ENCODE assay signal across 28 cellular contexts in the genomic region with DNA sequence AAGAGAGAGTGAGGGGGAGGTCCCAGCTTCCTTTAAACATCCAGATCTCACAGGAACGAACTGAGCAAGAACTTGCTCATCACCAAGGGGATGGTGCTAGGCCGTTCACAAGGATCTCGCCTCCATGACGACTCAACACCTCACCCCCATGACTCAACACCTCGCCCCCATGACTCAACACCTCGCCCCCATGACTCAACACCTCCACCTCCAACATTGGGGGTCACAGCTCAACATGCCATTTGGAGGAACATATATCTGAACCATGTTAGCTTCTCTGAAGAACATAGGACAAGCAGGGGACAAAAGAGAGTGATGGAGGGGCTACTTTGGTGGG.
DNase-seq lines count a peak whose midpoint lies in the region; FAIRE-seq and TF ChIP-seq lines count a peak whose summit lies in the region.
"Had no signal": no experiment of that assay in that cellular context is flagged by ENCODE, and none has a peak within 500 bp of the region (broad histone marks: within the 10 kb centered on the region; RNA-seq: fewer than 3 reads in every experiment).

No MANE protein-coding gene starts in this region.

- H3K4me3 ChIP-seq in bronchial epithelial cell (ENCODE audit: low read depth, low read length), result no peak overlapping the region
- H3K4me3 ChIP-seq: BLaER1 treated with 17β-estradiol and CSF1 and Interleukin-3, amounts not matched to agents 10 nM and 100 nM; cardiac muscle cell; colonic mucosa; right lobe of liver had no signal

- DNase-seq in A172 (ENCODE audit: low spot score), result peak; percentile 48
- DNase-seq in EL, result peak; percentile 3
- DNase-seq in M059J (ENCODE audit: low read depth), result peak; percentile 34
- DNase-seq in bronchial epithelial cell (ENCODE audit: low read depth), result peak; percentile 35
- DNase-seq in nephron progenitor cell, result no peak
- DNase-seq in NCI-H748 (lab: John Stamatoyannopoulos, UW; ENCODE audit: unreplicated experiment), result no peak
- DNase-seq in GM19240 (ENCODE audit: insufficient read length, low spot score), result no peak
- DNase-seq in dermis blood vessel endothelial cell, result no peak
- DNase-seq: activated CD4-positive, alpha-beta T cell treated with anti-CD3 and anti-CD28 coated beads for 4 hours; aorta; colonic mucosa; COR-L47; effector memory CD4-positive, alpha-beta T cell; foreskin melanocyte; left colon; NCI-H1105 treated with DMSO at 0.1 percent for 48 hours; NCI-H1930; NCI-H526 treated with DMSO at 0.1 percent for 48 hours; right lobe of liver; stimulated activated CD4-positive, alpha-beta T cell treated with anti-CD3 and anti-CD28 coated beads, Interleukin-4, amount 100 ng/mL, for 24 hours had no signal

- H3K4me1 Mint-ChIP-seq in nephron progenitor cell, result peaks cover 44% of the 10 kb centered on the region
- H3K4me1 Mint-ChIP-seq: stimulated activated memory B cell treated with anti-CD40 and anti-IgM and Interleukin-4, amounts not matched to agents 10 μg/mL and 1 μg/mL and 100 μg/mL, for 72 hours had no signal

- no peaks in the 10 kb centered on the region for H3K36me3 Mint-ChIP-seq in nephron progenitor cell (ENCODE audit: low read depth)
- H3K36me3 Mint-ChIP-seq: stimulated activated memory B cell treated with anti-CD40 and anti-IgM and Interleukin-4, amounts not matched to agents 10 μg/mL and 1 μg/mL and 100 μg/mL, for 72 hours had no signal

- H3K9me3 Mint-ChIP-seq in nephron progenitor cell, result peaks cover 20% of the 10 kb centered on the region

- H3K4me3 Mint-ChIP-seq in nephron progenitor cell, result no peak overlapping the region
- H3K4me3 Mint-ChIP-seq: stimulated activated memory B cell treated with anti-CD40 and anti-IgM and Interleukin-4, amounts not matched to agents 10 μg/mL and 1 μg/mL and 100 μg/mL, for 72 hours; T-helper 2 cell treated with Interferon-gamma antibody and Interleukin-4, amounts not matched to agents 5 μg/mL and 100 μg/mL, for 36 hours had no signal

- no peak for TF ChIP-seq CTCF in bronchial epithelial cell (IDR thresholded peaks at IDR 0.05; ENCODE audit: insufficient read depth, low read length, severe bottlenecking)
- no peak for TF ChIP-seq CTCF in nephron progenitor cell (IDR thresholded peaks at IDR 0.05)

- H3K36me3 ChIP-seq in bronchial epithelial cell (ENCODE audit: control insufficient read depth, insufficient read depth, low read length), result no peaks in the 10 kb centered on the region
- H3K36me3 ChIP-seq: BLaER1 treated with 17β-estradiol and CSF1 and Interleukin-3, amounts not matched to agents 10 nM and 100 nM; cardiac muscle cell; colonic mucosa; neutrophil; right lobe of liver had no signal

- H3K27me3 ChIP-seq in bronchial epithelial cell (ENCODE audit: control insufficient read depth, insufficient read depth, low read length), result no peaks in the 10 kb centered on the region
- H3K27me3 ChIP-seq: BLaER1 treated with 17β-estradiol and CSF1 and Interleukin-3, amounts not matched to agents 10 nM and 100 nM; colonic mucosa; right lobe of liver had no signal

- no peak overlapping the region for H3K27ac Mint-ChIP-seq in nephron progenitor cell
- H3K27ac Mint-ChIP-seq: activated naive CD4-positive, alpha-beta T cell treated with anti-CD3 and anti-CD28 coated beads, Interleukin-2, amount 50 U/mL, for 72 hours; stimulated activated memory B cell treated with anti-CD40 and anti-IgM and Interleukin-4, amounts not matched to agents 10 μg/mL and 1 μg/mL and 100 μg/mL, for 72 hours; T-helper 2 cell treated with Interferon-gamma antibody and Interleukin-4, amounts not matched to agents 5 μg/mL and 100 μg/mL, for 36 hours had no signal

- peaks cover 48% of the 10 kb centered on the region for H3K27me3 Mint-ChIP-seq in nephron progenitor cell (ENCODE audit: low read depth, poor library complexity)

- FAIRE-seq in bronchial epithelial cell (lab: Jason Lieb, UNC), result no peak
- FAIRE-seq: GM18507, RCC 7860 had no signal

Comparison
In these comparisons a context has a peak if more than half of its experiments do, and no peak if none do; other contexts are left out.
1. DNase-seq: peak in A172 (single experiment), EL (single experiment), M059J (single experiment) and bronchial epithelial cell (single experiment); none in nephron progenitor cell (single experiment), NCI-H748 (single experiment), GM19240 (single experiment) and dermis blood vessel endothelial cell (single experiment).